Comparison of ENCODE assay signal across 8 cellular contexts in genomic region chr3:154758109-154758868, GRCh38.
DNase-seq lines count a peak whose midpoint lies in the region; ATAC-seq and TF ChIP-seq lines count a peak whose summit lies in the region.

No MANE protein-coding gene starts in this region.

- DNase-seq in NCI-H1436 (lab: John Stamatoyannopoulos, UW) = peak; percentile 34
- DNase-seq in NCI-H1436 treated with DMSO at 0.1 percent for 48 hours (lab: John Stamatoyannopoulos, UW) = no peak
- DNase-seq in NCI-H2227 treated with DMSO at 0.1 percent for 48 hours (lab: John Stamatoyannopoulos, UW) = peak; percentile 19
- peak; percentile 12 for DNase-seq in dermis blood vessel endothelial cell
- no peak for DNase-seq in progenitor cell of endocrine pancreas (ENCODE audit: low spot score, unreplicated experiment)
- no peak for DNase-seq in ureter (ENCODE audit: low spot score)
- DNase-seq in iPS-NIHi11 (ENCODE audit: low spot score) = no peak
- no peak for DNase-seq in natural killer cell treated with Interleukin-12 subunit alpha and Interleukin-12 subunit beta and Interleukin-15 and Interleukin-18, amount 100 ng/mL, for 72 hours (ENCODE audit: low spot score)

- no peak overlapping the region for H3K27ac Mint-ChIP-seq in progenitor cell of endocrine pancreas
- H3K27ac Mint-ChIP-seq in natural killer cell treated with Interleukin-12 subunit alpha and Interleukin-12 subunit beta and Interleukin-15 and Interleukin-18, amount 100 ng/mL, for 72 hours = no peak overlapping the region

- no peak overlapping the region for H3K4me3 Mint-ChIP-seq in progenitor cell of endocrine pancreas (ENCODE audit: low read depth)
- H3K4me3 Mint-ChIP-seq in natural killer cell treated with Interleukin-12 subunit alpha and Interleukin-12 subunit beta and Interleukin-15 and Interleukin-18, amount 100 ng/mL, for 72 hours = no peak overlapping the region

- peaks cover 3% of the 10 kb centered on the region for H3K9me3 Mint-ChIP-seq in progenitor cell of endocrine pancreas (ENCODE audit: low read depth)
- no peaks in the 10 kb centered on the region for H3K9me3 Mint-ChIP-seq in natural killer cell treated with Interleukin-12 subunit alpha and Interleukin-12 subunit beta and Interleukin-15 and Interleukin-18, amount 100 ng/mL, for 72 hours

- no peaks in the 10 kb centered on the region for H3K27me3 Mint-ChIP-seq in progenitor cell of endocrine pancreas
- no peaks in the 10 kb centered on the region for H3K27me3 Mint-ChIP-seq in natural killer cell treated with Interleukin-12 subunit alpha and Interleukin-12 subunit beta and Interleukin-15 and Interleukin-18, amount 100 ng/mL, for 72 hours

- TF ChIP-seq CTCF in progenitor cell of endocrine pancreas (IDR thresholded peaks at IDR 0.05; ENCODE audit: unreplicated experiment) = peak; percentile 44

- no peaks in the 10 kb centered on the region for H3K36me3 Mint-ChIP-seq in progenitor cell of endocrine pancreas (ENCODE audit: insufficient read depth)
- H3K36me3 Mint-ChIP-seq in natural killer cell treated with Interleukin-12 subunit alpha and Interleukin-12 subunit beta and Interleukin-15 and Interleukin-18, amount 100 ng/mL, for 72 hours = no peaks in the 10 kb centered on the region

- no peak for ATAC-seq in natural killer cell treated with Interleukin-12 subunit alpha and Interleukin-12 subunit beta and Interleukin-15 and Interleukin-18, amount 100 ng/mL, for 72 hours

- H3K4me1 Mint-ChIP-seq in progenitor cell of endocrine pancreas (ENCODE audit: low read depth) = peaks cover 2% of the 10 kb centered on the region
- H3K4me1 Mint-ChIP-seq in natural killer cell treated with Interleukin-12 subunit alpha and Interleukin-12 subunit beta and Interleukin-15 and Interleukin-18, amount 100 ng/mL, for 72 hours (ENCODE audit: low read depth in 2 of 2) = no peaks in the 10 kb centered on the region

Comparison
In these comparisons a context has a peak if more than half of its experiments do, and no peak if none do; other contexts are left out.
1. DNase-seq: peak in NCI-H1436 (single experiment), NCI-H2227 treated with DMSO at 0.1 percent for 48 hours (single experiment) and dermis blood vessel endothelial cell (single experiment); none in NCI-H1436 treated with DMSO at 0.1 percent for 48 hours (single experiment), progenitor cell of endocrine pancreas (single experiment), ureter (single experiment), iPS-NIHi11 (single experiment) and natural killer cell treated with Interleukin-12 subunit alpha and Interleukin-12 subunit beta and Interleukin-15 and Interleukin-18, amount 100 ng/mL, for 72 hours (single experiment).